Comparison of ENCODE assay signal across 16 cellular contexts in genomic region chr1:94973271-94973922, GRCh38. TPM values are rescaled to one million over a fixed set of nuclear protein-coding genes. Genes with fewer than 3 reads are reported as not detected.
DNase-seq lines count a peak whose midpoint lies in the region; ATAC-seq and TF ChIP-seq lines count a peak whose summit lies in the region.
"Had no signal": no experiment of that assay in that cellular context is flagged by ENCODE, and none has a peak within 500 bp of the region (broad histone marks: within the 10 kb centered on the region; RNA-seq: fewer than 3 reads in every experiment).

No MANE protein-coding gene starts in this region.

- H3K9me3 ChIP-seq in H9 (ENCODE audit: control insufficient read depth, low read depth, low read length), result no peaks in the 10 kb centered on the region
- no peaks in the 10 kb centered on the region for H3K9me3 ChIP-seq in esophagus muscularis mucosa
- H3K9me3 ChIP-seq in muscle layer of duodenum (ENCODE audit: control insufficient read depth in 1 of 2, low read length in 2 of 2), result no peaks in the 10 kb centered on the region
- no peaks in the 10 kb centered on the region for H3K9me3 ChIP-seq in stomach smooth muscle (ENCODE audit: control insufficient read depth in 2 of 2, low read length in 2 of 2)
- H3K9me3 ChIP-seq: Caco-2 had no signal

- no peaks in the 10 kb centered on the region for H3K27me3 Mint-ChIP-seq in H9 (ENCODE audit: low read depth)

- DNase-seq in H9 (no peak), esophagus muscularis mucosa (ENCODE audit: extremely low spot score) (no peak), HEK293T (ENCODE audit: extremely low spot score) (no peak), NCI-H1417 (lab: John Stamatoyannopoulos, UW) (no peak), HUDEP-2 (lab: John Stamatoyannopoulos, UW; ENCODE audit: unreplicated experiment in 76 of 76) (no peak)
- DNase-seq: activated effector memory CD4-positive, alpha-beta T cell treated with anti-CD3 and anti-CD28 coated beads, Interleukin-2, amount 50 U/mL, for 16 hours; anterior cingulate cortex; Caco-2; NCI-H2081; NCI-H526 had no signal

- no peaks in the 10 kb centered on the region; a peak in 2 of 5 replicates for H3K9me3 Mint-ChIP-seq in H9

- H2BK5ac ChIP-seq in H9 (ENCODE audit: insufficient read length, low read length), result no peak overlapping the region

- TF ChIP-seq EP300 in esophagus muscularis mucosa (IDR thresholded peaks at IDR 0.05), result no peak

- H3K4me1 ChIP-seq in H9 (ENCODE audit: insufficient read depth, low read length) (no peaks in the 10 kb centered on the region; the same call in 1 of the 2 replicates), esophagus muscularis mucosa (peaks cover 0 to 24% (median 20%) of the 10 kb centered on the region in 4 donors), muscle layer of duodenum (ENCODE audit: control insufficient read depth in 1 of 2, insufficient read depth in 2 of 2, low read length in 2 of 2) (peaks cover 0 to 3% of the 10 kb centered on the region in 2 donors), stomach smooth muscle (ENCODE audit: control insufficient read depth, insufficient read depth, low read length) (no peaks in the 10 kb centered on the region)

- no peak overlapping the region for H3K23ac ChIP-seq in H9 (ENCODE audit: insufficient read length, low read depth, low read length)

- H3K4me3 ChIP-seq in esophagus muscularis mucosa (no peak overlapping the region), muscle layer of duodenum (ENCODE audit: low read depth in 1 of 2, low read length in 2 of 2) (no peak overlapping the region), stomach smooth muscle (ENCODE audit: low read length in 2 of 2) (no peak overlapping the region)
- H3K4me3 ChIP-seq: lung had no signal

- no peak overlapping the region for H2BK15ac ChIP-seq in H9 (ENCODE audit: low read depth, low read length)

- no peak overlapping the region for H3K27ac ChIP-seq in H9 (ENCODE audit: insufficient read length, low read depth, low read length)
- H3K27ac ChIP-seq in esophagus muscularis mucosa (replicated peaks in 1 of 4), result peak overlapping the region; percentile 44 to 58 (median 49)
- peak overlapping the region; percentile 14 for H3K27ac ChIP-seq in muscle layer of duodenum (ENCODE audit: low read length)
- peak overlapping the region; percentile 25 for H3K27ac ChIP-seq in stomach smooth muscle (ENCODE audit: low read length)

- H2AFZ ChIP-seq in H9 (ENCODE audit: low read length), result no peak overlapping the region

- H3K18ac ChIP-seq in H9 (ENCODE audit: insufficient read length, low read depth, low read length), result no peak overlapping the region

- H3K79me2 ChIP-seq in H9 (ENCODE audit: insufficient read depth, low read length), result no peaks in the 10 kb centered on the region

- no peaks in the 10 kb centered on the region for H3K36me3 Mint-ChIP-seq in H9 (ENCODE audit: insufficient read depth in 1 of 3, low read depth in 3 of 3)

- peaks cover 10 to 13% of the 10 kb centered on the region in 2 experiments for H3K4me1 Mint-ChIP-seq in H9

- no peak overlapping the region for H3K14ac ChIP-seq in H9 (ENCODE audit: insufficient read depth, low read length)

- H3K9ac ChIP-seq in H9 (ENCODE audit: extremely low read depth, insufficient read length, low read length), result no peak overlapping the region
- no peak overlapping the region for H3K9ac ChIP-seq in stomach smooth muscle (ENCODE audit: low read length in 2 of 2)

- no peak overlapping the region for H3K56ac ChIP-seq in H9 (ENCODE audit: insufficient read length, low read depth, low read length)

- H3K27me3 ChIP-seq in H9 (ENCODE audit: insufficient read depth, low read length), result no peaks in the 10 kb centered on the region
- H3K27me3 ChIP-seq in esophagus muscularis mucosa, result no peaks in the 10 kb centered on the region
- no peaks in the 10 kb centered on the region for H3K27me3 ChIP-seq in muscle layer of duodenum (ENCODE audit: low read depth, low read length)
- no peaks in the 10 kb centered on the region for H3K27me3 ChIP-seq in stomach smooth muscle (ENCODE audit: control insufficient read depth in 1 of 2, insufficient read depth in 2 of 2, low read length in 2 of 2)

- H2BK120ac ChIP-seq in H9 (ENCODE audit: low read depth, low read length, poor library complexity, severe bottlenecking), result no peak overlapping the region

- CTCF ChIA-PET in HEK293T (lab: Yijun Ruan, JAX), result no interaction called here

- intact Hi-C loops in esophagus muscularis mucosa (cut with DNase I), result no loop called here

- H3K23me2 ChIP-seq in H9 (ENCODE audit: insufficient read length, low read depth, low read length, poor library complexity, severe bottlenecking), result no peaks in the 10 kb centered on the region

- H4K5ac ChIP-seq in H9 (ENCODE audit: insufficient read length, low read depth, low read length), result no peak overlapping the region

- H2AK5ac ChIP-seq in H9 (ENCODE audit: insufficient read length, low read length), result no peak overlapping the region

- ATAC-seq in GM21526 (IDR thresholded peaks at IDR 0.05; ENCODE audit: low FRiP score, unreplicated experiment), result no peak
- ATAC-seq: HCT116 had no signal

- TF ChIP-seq CTCF in H9 (conservative IDR thresholded peaks at IDR 0.05), result no peak
- no peak for TF ChIP-seq CTCF in esophagus muscularis mucosa (IDR thresholded peaks at IDR 0.05)

- no peak overlapping the region for H4K91ac ChIP-seq in H9 (ENCODE audit: insufficient read length, low read depth, low read length)

- no peaks in the 10 kb centered on the region for H4K20me1 ChIP-seq in H9 (ENCODE audit: control insufficient read depth, insufficient read depth, insufficient read length)

- no peaks in the 10 kb centered on the region for H3K79me1 ChIP-seq in H9 (ENCODE audit: insufficient read depth, low read depth, low read length, poor library complexity, severe bottlenecking)

- H3K4me3 Mint-ChIP-seq in H9, result no peak overlapping the region
- H3K4me3 Mint-ChIP-seq: neural crest cell had no signal

- no peak for TF ChIP-seq POLR2A in esophagus muscularis mucosa (IDR thresholded peaks at IDR 0.05; ENCODE audit: low read depth)

- H3K36me3 ChIP-seq in esophagus muscularis mucosa (no peaks in the 10 kb centered on the region), muscle layer of duodenum (ENCODE audit: control insufficient read depth in 1 of 2, insufficient read depth in 2 of 2, low read length in 2 of 2) (no peaks in the 10 kb centered on the region), stomach smooth muscle (ENCODE audit: control insufficient read depth in 2 of 2, insufficient read depth in 2 of 2, low read length in 2 of 2) (no peaks in the 10 kb centered on the region)

- no peak overlapping the region for H4K8ac ChIP-seq in H9 (replicated peaks; ENCODE audit: insufficient read length, low read depth, low read length)

- H3K4ac ChIP-seq in H9 (ENCODE audit: low read depth, low read length), result no peak overlapping the region

- POLR2A ChIA-PET in HEK293T (lab: Yijun Ruan, JAX), result no interaction called here

- H3K4me2 ChIP-seq in H9 (ENCODE audit: insufficient read depth, insufficient read length, low read length), result no peak overlapping the region

- peak overlapping the region in 2 of 3 experiments; percentile 34 to 44; a peak in 2 of 7 replicates for H3K27ac Mint-ChIP-seq in H9

- no peak overlapping the region for H2BK20ac ChIP-seq in H9 (ENCODE audit: low read depth, low read length, poor library complexity, severe bottlenecking)

- no peak overlapping the region for H2BK12ac ChIP-seq in H9 (ENCODE audit: insufficient read length, low read depth, low read length)

- WGBS in H9 (ENCODE audit: extremely low coverage, insufficient read length, low lambda C conversion rate), result no CpG with 5 or more reads among the region's 8 CpGs
- WGBS in esophagus muscularis mucosa, result 75% methylated on average over 8 of the region's 8 CpGs

- no peak overlapping the region for H3T11ph ChIP-seq in H9 (ENCODE audit: low read length)

TF ChIP-seq in HEK293T, 16 proteins besides CTCF, POLR2A, EP300 and RAD21:
- TF ChIP-seq SUZ12 (IDR thresholded peaks at IDR 0.05) (no peak), FOXM1 (IDR thresholded peaks at IDR 0.05; ENCODE audit: borderline replicate concordance) (no peak), SP1 (IDR thresholded peaks at IDR 0.05) (no peak), ELF4 (IDR thresholded peaks at IDR 0.05) (no peak), LEF1 (IDR thresholded peaks at IDR 0.05; ENCODE audit: borderline replicate concordance) (no peak), BHLHE40 (IDR thresholded peaks at IDR 0.05; ENCODE audit: borderline replicate concordance) (no peak), NFRKB (IDR thresholded peaks at IDR 0.05) (no peak), CTBP1 (IDR thresholded peaks at IDR 0.05; ENCODE audit: borderline replicate concordance) (no peak)

RNA-seq across cellular contexts. Expression of gene CNN3, which starts 46.5 kb away (rescaled TPM):
- total RNA-seq in H9 (2021) (265 and 279 TPM in 2 replicates), esophagus muscularis mucosa (100 to 1,000 TPM; 140 to 268 (median 194) TPM)
